12 cellular contexts compared by ENCODE assay signal in genomic region chr11:34346551-34346950, GRCh38. TPM values are rescaled to one million over a fixed set of nuclear protein-coding genes. Genes with fewer than 3 reads are reported as not detected.
DNase-seq lines count a peak whose midpoint lies in the region; ATAC-seq and TF ChIP-seq lines count a peak whose summit lies in the region.
"Had no signal": no experiment of that assay in that cellular context is flagged by ENCODE, and none has a peak within 500 bp of the region (broad histone marks: within the 10 kb centered on the region; RNA-seq: fewer than 3 reads in every experiment).

No MANE protein-coding gene starts in this region.

- H3K27me3 ChIP-seq in PC-3 (ENCODE audit: low read length) (no peaks in the 10 kb centered on the region), dorsolateral prefrontal cortex (no peaks in the 10 kb centered on the region), mesenchymal stem cell (ENCODE audit: control insufficient read depth in 1 of 2, insufficient read depth in 1 of 2, low read length in 2 of 2) (no peaks in the 10 kb centered on the region), uterus (no peaks in the 10 kb centered on the region), hepatocyte (no peaks in the 10 kb centered on the region)

- no peak overlapping the region for H3K4ac ChIP-seq in mesenchymal stem cell (ENCODE audit: low read depth in 1 of 2, low read length in 2 of 2)

- 76% methylated on average over 5 of the region's 6 CpGs for WGBS in mesenchymal stem cell
- 73% methylated on average over 6 of the region's 6 CpGs for WGBS in hepatocyte (ENCODE audit: low lambda C conversion rate, missing lambda C conversion rate)

- no peak overlapping the region for H4K91ac ChIP-seq in mesenchymal stem cell (ENCODE audit: low read length)

- no peak for TF ChIP-seq POLR2A in uterus (IDR thresholded peaks at IDR 0.05)

- H2BK120ac ChIP-seq in mesenchymal stem cell (ENCODE audit: low read depth, low read length), result no peak overlapping the region

- H2BK15ac ChIP-seq in mesenchymal stem cell (ENCODE audit: low read depth, poor library complexity, severe bottlenecking), result no peak overlapping the region

- no peak overlapping the region for H3K23ac ChIP-seq in mesenchymal stem cell (ENCODE audit: low read length in 2 of 2)

- CTCF ChIA-PET in PC-3 (lab: Charles Lee), result no interaction called here

- H3K4me1 ChIP-seq in PC-3 (ENCODE audit: insufficient read depth, low read length) (peaks cover 40% of the 10 kb centered on the region), mesenchymal stem cell (ENCODE audit: control insufficient read depth, insufficient read depth, low read depth, low read length) (peaks cover 34% of the 10 kb centered on the region), uterus (peaks cover 3 to 19% of the 10 kb centered on the region in 2 donors), hepatocyte (ENCODE audit: insufficient read depth) (peaks cover 49% of the 10 kb centered on the region)

- no peak overlapping the region for H3K18ac ChIP-seq in mesenchymal stem cell (ENCODE audit: low read depth in 1 of 2, low read length in 2 of 2)

- H4K8ac ChIP-seq in mesenchymal stem cell (ENCODE audit: low read length), result no peak overlapping the region

- TF ChIP-seq CTCF in PC-3 (conservative IDR thresholded peaks at IDR 0.05; ENCODE audit: low read depth, low read length) (no peak), dorsolateral prefrontal cortex (IDR thresholded peaks at IDR 0.05 in 54 of 56, conservative IDR thresholded peaks at IDR 0.05 in 2 of 56; ENCODE audit: low read depth in 1 of 56, partially characterized antibody in 56 of 56) (no peak), uterus (IDR thresholded peaks at IDR 0.05) (no peak), hepatocyte (IDR thresholded peaks at IDR 0.05; ENCODE audit: poor library complexity) (no peak)

- ATAC-seq in PC-3 (no peak), HG03432 (IDR thresholded peaks at IDR 0.05; ENCODE audit: unreplicated experiment) (no peak)
- ATAC-seq: naive thymus-derived CD8-positive, alpha-beta T cell; stimulated activated naive CD8-positive, alpha-beta T cell treated with anti-CD3 and anti-CD28 coated beads, Interleukin-15, amount 100 ng/mL, for 72 hours had no signal

- H3K9me2 ChIP-seq in PC-3 (replicated peaks; ENCODE audit: low read length) (no peaks in the 10 kb centered on the region), hepatocyte (replicated peaks; ENCODE audit: insufficient read depth) (no peaks in the 10 kb centered on the region)

- no TSS peak for BruUV-seq in PC-3 (replicated peaks; lab: Mats Ljungman, UMichigan)

- H2AFZ ChIP-seq in PC-3 (ENCODE audit: low read length) (no peak overlapping the region), mesenchymal stem cell (ENCODE audit: low read depth, low read length) (no peak overlapping the region), hepatocyte (no peak overlapping the region)

- DNase-seq in PC-3 (no peak), dorsolateral prefrontal cortex (no peak), mesenchymal stem cell (no peak), uterus (peak in 1 of 2 donors; percentile 48), middle frontal gyrus (ENCODE audit: extremely low spot score, low spot score) (no peak), hepatocyte (ENCODE audit: low spot score) (no peak)
- DNase-seq: activated T-cell treated with anti-CD3 and anti-CD28 coated beads, Interleukin-2, amount 50 U/mL, for 1 hour; DMS53; naive thymus-derived CD8-positive, alpha-beta T cell; stimulated activated CD4-positive, alpha-beta T cell treated with anti-CD3 and anti-CD28 coated beads, Interleukin-1b, Interleukin-23, amount 100 ng/mL, for 48 hours; stimulated activated naive CD8-positive, alpha-beta T cell treated with anti-CD3 and anti-CD28 coated beads, Interleukin-15, amount 100 ng/mL, for 72 hours had no signal

- H3K27ac ChIP-seq in PC-3 (ENCODE audit: low read length) (no peak overlapping the region), dorsolateral prefrontal cortex (peak overlapping the region in 47 of 59 donors; percentile 1 to 85 (median 59)), mesenchymal stem cell (ENCODE audit: low read length, poor library complexity, severe bottlenecking) (peak overlapping the region; percentile 95), uterus (peak overlapping the region; percentile 66 to 81), hepatocyte (no peak overlapping the region)

- H4K20me1 ChIP-seq in PC-3 (ENCODE audit: low read length) (0 out of 2 replicates have a peak, but pooled peaks cover 7% of the 10 kb centered on the region), hepatocyte (ENCODE audit: insufficient read depth, poor library complexity, severe bottlenecking) (peaks cover 56% of the 10 kb centered on the region)

- no peak overlapping the region for H3K14ac ChIP-seq in mesenchymal stem cell (ENCODE audit: low read length in 2 of 2)

- peaks cover 17% of the 10 kb centered on the region for H3K79me1 ChIP-seq in mesenchymal stem cell (replicated peaks; ENCODE audit: low read length, poor library complexity, severe bottlenecking)

- no peak overlapping the region for H3K9ac ChIP-seq in PC-3 (ENCODE audit: low read length)
- H3K9ac ChIP-seq in mesenchymal stem cell (ENCODE audit: low read length), result no peak overlapping the region

- H2BK5ac ChIP-seq in mesenchymal stem cell (ENCODE audit: low read depth, low read length, poor library complexity, severe bottlenecking), result no peak overlapping the region

- H3K79me2 ChIP-seq in PC-3 (ENCODE audit: low read length) (peaks cover 49% of the 10 kb centered on the region), hepatocyte (peaks cover 87% of the 10 kb centered on the region)

- peak overlapping the region; percentile 61 for H2AK5ac ChIP-seq in mesenchymal stem cell (ENCODE audit: low read length, severe bottlenecking)

- H3K4me2 ChIP-seq in PC-3 (ENCODE audit: low read length) (peak overlapping the region; percentile 76; the same call in 1 of the 2 replicates), mesenchymal stem cell (ENCODE audit: low read length, poor library complexity, severe bottlenecking) (no peak overlapping the region), hepatocyte (no peak overlapping the region)

- H3K4me3 ChIP-seq in PC-3 (ENCODE audit: low read length), result no peak overlapping the region
- H3K4me3 ChIP-seq in dorsolateral prefrontal cortex, result peak overlapping the region in 2 of 59 donors; percentile 1 to 13
- H3K4me3 ChIP-seq in mesenchymal stem cell (ENCODE audit: insufficient read depth in 1 of 2, low read depth in 1 of 2, low read length in 2 of 2), result no peak overlapping the region
- no peak overlapping the region for H3K4me3 ChIP-seq in uterus
- no peak overlapping the region for H3K4me3 ChIP-seq in hepatocyte

- intact Hi-C loops in PC-3 (cut with micrococcal nuclease), result no loop called here
- intact Hi-C loops in dorsolateral prefrontal cortex (cut with DNase I), result no loop called here
- intact Hi-C loops in uterus (cut with DNase I; ENCODE audit: low total_unique reads), result loop anchor here (10.0 kb wide), 1 partner anchor 82 kb away; no protein-coding TSS in a partner anchor

- H2BK12ac ChIP-seq in mesenchymal stem cell (ENCODE audit: low read length in 2 of 2), result peak overlapping the region in 1 of 2 experiments; percentile 22

- H3K36me3 ChIP-seq in PC-3 (ENCODE audit: low read depth, low read length) (no peaks in the 10 kb centered on the region), mesenchymal stem cell (ENCODE audit: control insufficient read depth in 1 of 2, insufficient read depth in 2 of 2, low read depth in 1 of 2, low read length in 2 of 2) (no peaks in the 10 kb centered on the region), uterus (no peaks in the 10 kb centered on the region), hepatocyte (replicated peaks; ENCODE audit: insufficient read depth, low read depth) (no peaks in the 10 kb centered on the region)

- peaks cover 10% of the 10 kb centered on the region for H3F3A ChIP-seq in PC-3 (ENCODE audit: low read length, unreplicated experiment)

- no peaks in the 10 kb centered on the region for H3K9me3 ChIP-seq in PC-3 (ENCODE audit: low read length)
- H3K9me3 ChIP-seq in mesenchymal stem cell (ENCODE audit: control insufficient read depth, low read length), result no peaks in the 10 kb centered on the region
- no peaks in the 10 kb centered on the region for H3K9me3 ChIP-seq in uterus
- no peaks in the 10 kb centered on the region for H3K9me3 ChIP-seq in hepatocyte (ENCODE audit: low read depth)

- POLR2A ChIA-PET in PC-3 (lab: Charles Lee; ENCODE audit: unreplicated experiment), result no interaction called here

RNA-seq across cellular contexts. Expression of gene ABTB2, which starts 11.3 kb away (rescaled TPM):
- total RNA-seq in PC-3 (2014; rRNA removed) (5.2 and 10.0 TPM in 2 replicates), dorsolateral prefrontal cortex (10 to 100 TPM in 16 of 120 experiments, 1 to 10 TPM in 104; 3.4 to 16.8 (median 6.8) TPM), uterus (1 to 10 TPM; 2.9 to 8.2 (median 6.6) TPM), hepatocyte (8.8 and 12.4 TPM in 2 replicates)
- polyA plus RNA-seq in mesenchymal stem cell (2013, experiment 1 of 2), result 0.39 TPM
- 0.41 TPM for polyA plus RNA-seq in mesenchymal stem cell (2013, experiment 2 of 2)
- 14.3 and 16.5 TPM in 2 replicates for polyA plus RNA-seq in hepatocyte

Comparison
In these comparisons a context has a peak if more than half of its experiments do, and no peak if none do; other contexts are left out.
1. H3K27ac ChIP-seq: peak in dorsolateral prefrontal cortex (47 of 59), mesenchymal stem cell (single experiment) and uterus (2 of 2); none in PC-3 (single experiment) and hepatocyte (single experiment).